ENCODE assay signal across 12 cellular contexts in the genomic region with DNA sequence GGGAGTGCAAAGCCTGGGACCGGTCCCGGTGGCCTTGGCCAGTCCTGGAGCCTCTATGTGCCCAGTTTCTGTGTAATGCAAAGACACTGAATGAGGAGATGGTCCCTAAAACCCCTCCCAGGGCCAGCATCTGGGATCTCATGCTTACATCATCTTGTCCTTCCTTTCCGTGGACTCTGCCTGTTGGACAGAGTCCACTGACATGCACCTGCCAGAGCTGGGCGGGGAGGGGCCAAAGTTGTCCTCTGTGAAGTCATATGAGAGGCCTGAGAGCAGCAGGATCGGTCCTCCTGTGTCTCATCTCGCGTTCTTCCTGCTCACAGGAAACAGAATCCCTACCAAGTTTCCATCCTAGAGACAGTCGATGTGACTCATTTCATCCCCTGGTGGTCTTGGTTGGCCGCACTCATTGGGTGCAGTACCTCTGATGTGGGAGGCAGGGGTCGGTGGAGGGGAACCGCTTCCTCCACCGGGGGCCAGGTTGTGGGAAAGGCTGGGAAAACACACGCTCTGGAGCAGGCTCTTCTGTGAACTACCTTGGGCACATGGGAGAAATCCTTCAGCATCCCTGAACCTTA.
DNase-seq lines count a peak whose midpoint lies in the region; ATAC-seq and TF ChIP-seq lines count a peak whose summit lies in the region.
"Had no signal": no experiment of that assay in that cellular context is flagged by ENCODE, and none has a peak within 500 bp of the region (broad histone marks: within the 10 kb centered on the region; RNA-seq: fewer than 3 reads in every experiment).

No MANE protein-coding gene starts in this region.

- no peak overlapping the region for H3K23ac ChIP-seq in neuronal stem cell (ENCODE audit: low read depth, low read length, poor library complexity)

- no peak overlapping the region for H4K91ac ChIP-seq in neuronal stem cell (ENCODE audit: low read depth, low read length, poor library complexity)

- peak overlapping the region; percentile 92 for H2BK15ac ChIP-seq in neuronal stem cell (ENCODE audit: low read length)

- H3K9ac ChIP-seq in PC-3 (ENCODE audit: low read length) = no peak overlapping the region
- no peak overlapping the region for H3K9ac ChIP-seq in neuronal stem cell (ENCODE audit: low read depth, low read length, poor library complexity)

- POLR2A ChIA-PET in PC-3 (lab: Charles Lee; ENCODE audit: unreplicated experiment) = no interaction called here

- no peaks in the 10 kb centered on the region for H3K79me2 ChIP-seq in PC-3 (ENCODE audit: low read length)

- no peaks in the 10 kb centered on the region for H3K9me2 ChIP-seq in PC-3 (replicated peaks; ENCODE audit: low read length)

- no peaks in the 10 kb centered on the region for H3F3A ChIP-seq in PC-3 (ENCODE audit: low read length, unreplicated experiment)

- no peaks in the 10 kb centered on the region for H3K79me1 ChIP-seq in neuronal stem cell (ENCODE audit: low read depth, low read length)

- H2BK120ac ChIP-seq in neuronal stem cell (ENCODE audit: low read depth, low read length) = no peak overlapping the region

- peak overlapping the region; percentile 84 for H3K18ac ChIP-seq in neuronal stem cell (ENCODE audit: low read length)

- no peak for TF ChIP-seq POLR2A in esophagus squamous epithelium (IDR thresholded peaks at IDR 0.05)

- intact Hi-C loops in PC-3 (cut with micrococcal nuclease) = loop anchor here (1.0 to 10.0 kb wide), 5 partner anchors 103 to 373 kb away; no protein-coding TSS in a partner anchor
- intact Hi-C loops in esophagus squamous epithelium (cut with DNase I) = no loop called here

- H2AFZ ChIP-seq in PC-3 (ENCODE audit: low read length) = peak overlapping the region; percentile 73; the same call in 1 of the 2 replicates
- H2AFZ ChIP-seq in neuronal stem cell (ENCODE audit: low read length) = peak overlapping the region; percentile 75

- H3K9me3 ChIP-seq in PC-3 (ENCODE audit: low read length) (no peaks in the 10 kb centered on the region), neuronal stem cell (replicated peaks in 1 of 2; ENCODE audit: control insufficient read depth in 2 of 2, insufficient read depth in 1 of 2, low read depth in 1 of 2, low read length in 2 of 2) (peaks cover 0 to 2% of the 10 kb centered on the region in 2 donors), esophagus squamous epithelium (no peaks in the 10 kb centered on the region)
- H3K9me3 ChIP-seq: body of pancreas had no signal

- H3K36me3 ChIP-seq in H7 (replicated peaks; ENCODE audit: control insufficient read depth, insufficient read depth, low read length) = no peaks in the 10 kb centered on the region
- no peaks in the 10 kb centered on the region for H3K36me3 ChIP-seq in PC-3 (ENCODE audit: low read depth, low read length)
- H3K36me3 ChIP-seq in neuronal stem cell (replicated peaks in 1 of 2; ENCODE audit: control insufficient read depth in 2 of 2, insufficient read depth in 2 of 2, low read length in 2 of 2) = no peaks in the 10 kb centered on the region
- H3K36me3 ChIP-seq in esophagus squamous epithelium = no peaks in the 10 kb centered on the region
- H3K36me3 ChIP-seq: heart left ventricle had no signal

- H3K4me1 ChIP-seq in PC-3 (ENCODE audit: insufficient read depth, low read length) (peaks cover 24% of the 10 kb centered on the region), neuronal stem cell (ENCODE audit: control insufficient read depth in 2 of 2, insufficient read depth in 1 of 2, low read depth in 1 of 2, low read length in 2 of 2) (peaks cover 0 to 4% of the 10 kb centered on the region in 2 donors), esophagus squamous epithelium (peaks cover 0 to 24% (median 9%) of the 10 kb centered on the region in 3 donors)

- TF ChIP-seq CTCF in PC-3 (conservative IDR thresholded peaks at IDR 0.05; ENCODE audit: low read depth, low read length) = no peak
- TF ChIP-seq CTCF in esophagus squamous epithelium (IDR thresholded peaks at IDR 0.05) = no peak

- H3K4ac ChIP-seq in neuronal stem cell (ENCODE audit: low read length) = no peak overlapping the region

- CTCF ChIA-PET in PC-3 (lab: Charles Lee) = interaction anchor here (1.1 kb wide), 1 partner anchor 87 kb away, joined by 4 read pairs; no protein-coding TSS in a partner anchor

- H3K27ac ChIP-seq in PC-3 (ENCODE audit: low read length) = no peak overlapping the region
- H3K27ac ChIP-seq in neuronal stem cell (replicated peaks; ENCODE audit: low read length) = no peak overlapping the region
- no peak overlapping the region for H3K27ac ChIP-seq in esophagus squamous epithelium
- H3K27ac ChIP-seq: body of pancreas, heart left ventricle had no signal

- ATAC-seq in PC-3 (no peak), HG02798 (IDR thresholded peaks at IDR 0.05; ENCODE audit: poor library complexity, unreplicated experiment) (no peak), HG03442 (IDR thresholded peaks at IDR 0.05; ENCODE audit: unreplicated experiment) (no peak)

- H3K4me2 ChIP-seq in PC-3 (ENCODE audit: low read length) = peak overlapping the region; percentile 83
- H3K4me2 ChIP-seq in neuronal stem cell (ENCODE audit: insufficient read depth, low read length, poor library complexity, severe bottlenecking) = peak overlapping the region; percentile 50

- WGBS in neuronal stem cell (ENCODE audit: extremely low coverage in 2 of 2, insufficient read length in 2 of 2, insufficient replicate concordance in 1 of 2), 2 donors = no CpG with 5 or more reads among the region's 13 CpGs
- WGBS in esophagus squamous epithelium, 2 donors = 63 to 82% methylated on average over 2 to 6 of the region's 13 CpGs

- no peak overlapping the region for H3K14ac ChIP-seq in neuronal stem cell (ENCODE audit: low read length)

- DNase-seq in H7 = peak; percentile 47
- no peak for DNase-seq in PC-3
- DNase-seq in iPS-NIHi11 (ENCODE audit: low spot score) = peak; percentile 33
- DNase-seq in neuronal stem cell (ENCODE audit: low spot score) = no peak
- no peak for DNase-seq in stimulated activated CD4-positive, alpha-beta T cell treated with anti-CD3 and anti-CD28 coated beads, Interleukin-1b, Interleukin-23, amount 100 ng/mL, for 48 hours
- DNase-seq in esophagus squamous epithelium (lab: John Stamatoyannopoulos, UW) = no peak
- DNase-seq: cortex of kidney, T-helper 17 cell had no signal

- no peak overlapping the region for H2BK12ac ChIP-seq in neuronal stem cell (ENCODE audit: low read length)

- H3K4me3 ChIP-seq in H7 (ENCODE audit: insufficient read depth, low read depth, low read length) = no peak overlapping the region
- 0 out of 2 replicates have a peak overlapping the region, but pooled peaks have one; percentile 55 for H3K4me3 ChIP-seq in PC-3 (ENCODE audit: low read length)
- no peak overlapping the region for H3K4me3 ChIP-seq in neuronal stem cell (ENCODE audit: low read length in 2 of 2)
- peak overlapping the region in 1 of 4 donors; percentile 39 for H3K4me3 ChIP-seq in esophagus squamous epithelium
- H3K4me3 ChIP-seq: body of pancreas had no signal

- H4K20me1 ChIP-seq in PC-3 (ENCODE audit: low read length) = no peaks in the 10 kb centered on the region

- H3K27me3 ChIP-seq in H7 (ENCODE audit: control insufficient read depth, insufficient read depth, low read length) (peaks cover 17% of the 10 kb centered on the region), PC-3 (ENCODE audit: low read length) (no peaks in the 10 kb centered on the region; the same call in 1 of the 2 replicates), neuronal stem cell (ENCODE audit: control insufficient read depth in 3 of 3, insufficient read depth in 3 of 3, low read depth in 1 of 3, low read length in 3 of 3) (peaks cover 0 to 19% (median 9%) of the 10 kb centered on the region in 3 experiments), esophagus squamous epithelium (peaks cover 0 to 50% (median 1%) of the 10 kb centered on the region in 4 donors)

- H2BK5ac ChIP-seq in neuronal stem cell (ENCODE audit: low read length) = no peak overlapping the region

- no TSS peak for BruUV-seq in PC-3 (replicated peaks; lab: Mats Ljungman, UMichigan)

- no peak overlapping the region for H4K8ac ChIP-seq in neuronal stem cell (ENCODE audit: low read depth, low read length)

- H2AK5ac ChIP-seq in neuronal stem cell (ENCODE audit: low read depth, low read length) = peak overlapping the region; percentile 76

Comparison
In these comparisons a context has a peak if more than half of its experiments do, and no peak if none do; other contexts are left out.
1. DNase-seq: peak in H7 (single experiment) and iPS-NIHi11 (single experiment); none in PC-3 (single experiment), neuronal stem cell (single experiment), stimulated activated CD4-positive, alpha-beta T cell treated with anti-CD3 and anti-CD28 coated beads, Interleukin-1b, Interleukin-23, amount 100 ng/mL, for 48 hours (single experiment) and esophagus squamous epithelium (single experiment).